In the genomic region with DNA sequence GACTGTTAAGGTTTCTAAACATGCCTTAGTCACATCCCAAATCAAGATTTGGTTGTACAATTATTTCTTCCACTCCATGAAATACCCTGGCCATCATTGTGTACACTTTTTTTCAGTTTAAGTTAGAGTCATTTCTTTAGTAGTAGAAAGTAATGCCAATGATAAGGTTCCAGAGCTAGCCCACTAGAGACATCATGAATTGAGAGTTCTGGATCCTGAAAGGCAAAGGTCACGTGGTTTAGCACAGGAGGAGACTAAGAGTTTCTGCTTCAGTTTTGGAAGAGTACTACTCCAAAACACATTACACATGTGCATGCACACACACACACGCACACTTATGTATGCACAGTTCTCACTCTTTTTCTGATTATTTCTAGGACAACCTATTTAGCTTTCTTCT, we compare ENCODE assay signal across 20 cellular contexts. TPM values are rescaled to one million over a fixed set of nuclear protein-coding genes. Genes with fewer than 3 reads are reported as not detected.
A peak's percentile ranks its signal among the peaks of the same experiment; 100 is the strongest.
DNase-seq lines count a peak whose midpoint lies in the region; ATAC-seq, FAIRE-seq and TF ChIP-seq lines count a peak whose summit lies in the region.
"Had no signal": no experiment of that assay in that cellular context is flagged by ENCODE, and none has a peak within 500 bp of the region (broad histone marks: within the 10 kb centered on the region; RNA-seq: fewer than 3 reads in every experiment).

No MANE protein-coding gene starts in this region.

- RAD21 ChIA-PET in HCT116 (lab: Charles Lee; ENCODE audit: low non-redundant PET in 1 of 2, low total read pairs in 2 of 2, uncharacterized antibody in 2 of 2, unreplicated experiment in 2 of 2) = no interaction called here

- no peak overlapping the region for H3K4me3 Mint-ChIP-seq in activated T-helper 17 cell treated with anti-CD3 and anti-CD28 coated beads, Interleukin-2, amount 50 U/mL, for 72 hours
- H3K4me3 Mint-ChIP-seq: CD4-positive, alpha-beta T cell; GM23338; HFFc6 had no signal

- no peak for TF ChIP-seq CTCF in HepG2 (CRISPR knock-in tag; IDR thresholded peaks at IDR 0.05)
- TF ChIP-seq CTCF in right lobe of liver (IDR thresholded peaks at IDR 0.05) = no peak
- TF ChIP-seq CTCF in HCT116 (IDR thresholded peaks at IDR 0.05 in 2 of 3, conservative IDR thresholded peaks at IDR 0.05 in 1 of 3; ENCODE audit: borderline replicate concordance in 1 of 3, insufficient read depth in 1 of 3, low read depth in 2 of 3, low read length in 2 of 3) = no peak

- no peak overlapping the region for H3K9ac ChIP-seq in HepG2 (ENCODE audit: insufficient read depth, low read depth, low read length)
- no peak overlapping the region for H3K9ac ChIP-seq in HCT116 (ENCODE audit: low read length)

- CTCF ChIA-PET in HepG2 (lab: Yijun Ruan, JAX; ENCODE audit: low intra/inter-chr PET ratio, low total read pairs) (no interaction called here), HCT116 (lab: Charles Lee) (no interaction called here)

- ATAC-seq in HepG2 (no peak), right lobe of liver (no peak), HCT116 (no peak), GM21390 (IDR thresholded peaks at IDR 0.05; ENCODE audit: unreplicated experiment) (no peak)
- no peak for ATAC-seq in activated T-helper 17 cell treated with anti-CD3 and anti-CD28 coated beads, Interleukin-2, amount 50 U/mL, for 72 hours (replicated peaks)
- ATAC-seq: GM23338 had no signal

- in situ Hi-C loops in HepG2 (cut with HindIII; ENCODE audit: extremely low pct_ligation_motif_present, low pct_unique_long_range_greater_than_20kb) = no loop called here

- no TSS peak for BruUV-seq in HepG2 (replicated peaks; lab: Mats Ljungman, UMichigan)
- no TSS peak for BruUV-seq in HCT116 (replicated peaks; lab: Mats Ljungman, UMichigan)

- H3K79me2 ChIP-seq in HepG2 (ENCODE audit: insufficient read depth, low read length) (no peaks in the 10 kb centered on the region), HCT116 (ENCODE audit: insufficient read depth, low read length) (no peaks in the 10 kb centered on the region)

- H3K9me3 Mint-ChIP-seq in activated T-helper 17 cell treated with anti-CD3 and anti-CD28 coated beads, Interleukin-2, amount 50 U/mL, for 72 hours = no peaks in the 10 kb centered on the region
- H3K9me3 Mint-ChIP-seq: CD4-positive, alpha-beta T cell; GM23338; HFFc6 had no signal

- intact Hi-C loops in HepG2 (cut with micrococcal nuclease; ENCODE audit: unreplicated experiment) (no loop called here), right lobe of liver (cut with DNase I) (no loop called here), HCT116 (cut with micrococcal nuclease) (no loop called here)

- peak overlapping the region; percentile 1 for H3K27ac Mint-ChIP-seq in activated T-helper 17 cell treated with anti-CD3 and anti-CD28 coated beads, Interleukin-2, amount 50 U/mL, for 72 hours
- H3K27ac Mint-ChIP-seq: CD4-positive, alpha-beta T cell; GM23338; HFFc6 had no signal

- H2AFZ ChIP-seq in HepG2 (ENCODE audit: low read length) = no peak overlapping the region
- peak overlapping the region; percentile 6 for H2AFZ ChIP-seq in HCT116 (ENCODE audit: low read depth, low read length, poor library complexity, severe bottlenecking)
- H2AFZ ChIP-seq: GM23338 had no signal

- 26% methylated on average over 2 of the region's 2 CpGs for WGBS in HepG2 (ENCODE audit: low lambda C conversion rate)
- 69% methylated on average over 2 of the region's 2 CpGs for WGBS in right lobe of liver (ENCODE audit: insufficient coverage, low coverage, low lambda C conversion rate, missing lambda C conversion rate)

- H3K4me1 ChIP-seq in HepG2 (ENCODE audit: insufficient read depth, low read length) (peaks cover 6% of the 10 kb centered on the region; the same call in 1 of the 2 replicates), right lobe of liver (no peaks in the 10 kb centered on the region), HCT116 (ENCODE audit: control insufficient read depth in 1 of 2, insufficient read depth in 2 of 2, low read length in 2 of 2) (peaks cover 0 to 10% of the 10 kb centered on the region in 2 experiments; a peak in 2 of 4 replicates)
- H3K4me1 ChIP-seq: Caco-2 had no signal

- H3K4me1 Mint-ChIP-seq in activated T-helper 17 cell treated with anti-CD3 and anti-CD28 coated beads, Interleukin-2, amount 50 U/mL, for 72 hours = peaks cover 5% of the 10 kb centered on the region

- H3K36me3 ChIP-seq in HepG2 (replicated peaks in 1 of 2; ENCODE audit: control insufficient read depth in 1 of 2, insufficient read depth in 2 of 2, low read length in 2 of 2) (no peaks in the 10 kb centered on the region), right lobe of liver (no peaks in the 10 kb centered on the region), HCT116 (ENCODE audit: control insufficient read depth in 1 of 2, insufficient read depth in 2 of 2, low read length in 2 of 2) (no peaks in the 10 kb centered on the region)

- no peak for DNase-seq in HepG2 (ENCODE audit: low spot score)
- no peak for DNase-seq in right lobe of liver
- no peak for DNase-seq in HCT116 (ENCODE audit: low read depth, low spot score)
- no peak for DNase-seq in NCI-H82 (lab: John Stamatoyannopoulos, UW)
- DNase-seq: ACHN; Caco-2; CD4-positive, alpha-beta T cell; GDM1; HCEC 1CT; HFFc6 had no signal

- H3K36me3 Mint-ChIP-seq in activated T-helper 17 cell treated with anti-CD3 and anti-CD28 coated beads, Interleukin-2, amount 50 U/mL, for 72 hours (ENCODE audit: low read depth) = peaks cover 6% of the 10 kb centered on the region

- TF ChIP-seq POLR2A in HepG2 (IDR thresholded peaks at IDR 0.05; ENCODE audit: insufficient read depth in 1 of 2, low read depth in 2 of 2, low read length in 2 of 2) (no peak), right lobe of liver (IDR thresholded peaks at IDR 0.05) (no peak), HCT116 (IDR thresholded peaks at IDR 0.05; ENCODE audit: borderline replicate concordance, extremely low read depth, insufficient read depth, insufficient read length) (no peak)

- no peaks in the 10 kb centered on the region; a peak in 1 of 5 replicates for H3K27me3 ChIP-seq in HepG2 (ENCODE audit: control insufficient read depth in 1 of 2, insufficient read depth in 2 of 2, low read length in 2 of 2)
- no peaks in the 10 kb centered on the region for H3K27me3 ChIP-seq in right lobe of liver
- H3K27me3 ChIP-seq in HCT116 (ENCODE audit: insufficient read depth, low read length) = no peaks in the 10 kb centered on the region

- H3K27ac ChIP-seq in HepG2 (ENCODE audit: extremely low read length, insufficient read depth, low read length) (no peak overlapping the region), right lobe of liver (no peak overlapping the region), HCT116 (ENCODE audit: low read depth, low read length) (no peak overlapping the region)
- H3K27ac ChIP-seq: C4-2B had no signal

- H3K4me2 ChIP-seq in HepG2 (ENCODE audit: low read depth, low read length) = no peak overlapping the region
- no peak overlapping the region for H3K4me2 ChIP-seq in HCT116 (ENCODE audit: low read length)
- H3K4me2 ChIP-seq: GM23338 had no signal

- H3K4me3 ChIP-seq in HepG2 (replicated peaks in 1 of 3; ENCODE audit: insufficient read depth in 1 of 3, low read depth in 2 of 3, low read length in 3 of 3) = no peak overlapping the region
- H3K4me3 ChIP-seq in right lobe of liver = no peak overlapping the region
- H3K4me3 ChIP-seq in HCT116 (replicated peaks in 1 of 2; ENCODE audit: low read depth in 1 of 2, low read length in 2 of 2) = no peak overlapping the region
- H3K4me3 ChIP-seq: GM23338 had no signal

- H3K9me2 ChIP-seq in HCT116 (ENCODE audit: insufficient read depth) = no peaks in the 10 kb centered on the region

- TF ChIP-seq RAD21 in HepG2 (CRISPR knock-in tag; IDR thresholded peaks at IDR 0.05) (no peak), HCT116 (IDR thresholded peaks at IDR 0.05; ENCODE audit: low read depth) (no peak)

- FAIRE-seq in HepG2 (lab: Jason Lieb, UNC) = no peak
- FAIRE-seq: A204.1, D721Med, GM12892, GM18507, H54, HTR-8/SVneo had no signal

- H4K20me1 ChIP-seq in HepG2 (ENCODE audit: insufficient read depth, low read length) (no peaks in the 10 kb centered on the region), HCT116 (ENCODE audit: insufficient read depth) (no peaks in the 10 kb centered on the region)

- POLR2A ChIA-PET in HepG2 (lab: Yijun Ruan, JAX) (no interaction called here), HCT116 (lab: Charles Lee) (no interaction called here)

- no peaks in the 10 kb centered on the region for H3K9me3 ChIP-seq in HepG2 (ENCODE audit: low read length)
- H3K9me3 ChIP-seq in right lobe of liver = no peaks in the 10 kb centered on the region
- H3K9me3 ChIP-seq in HCT116 (ENCODE audit: control insufficient read depth in 1 of 2, insufficient read depth in 1 of 2, low read depth in 1 of 2, low read length in 2 of 2) = no peaks in the 10 kb centered on the region
- H3K9me3 ChIP-seq: Caco-2 had no signal

- TF ChIP-seq EP300 in HepG2 (IDR thresholded peaks at IDR 0.05; ENCODE audit: low read depth in 2 of 2, low read length in 2 of 2) = no peak
- no peak for TF ChIP-seq EP300 in HepG2 (CRISPR knock-in tag; IDR thresholded peaks at IDR 0.05; ENCODE audit: borderline replicate concordance)

- no peaks in the 10 kb centered on the region for H3K27me3 Mint-ChIP-seq in activated T-helper 17 cell treated with anti-CD3 and anti-CD28 coated beads, Interleukin-2, amount 50 U/mL, for 72 hours
- H3K27me3 Mint-ChIP-seq: CD4-positive, alpha-beta T cell had no signal

RNA-seq across cellular contexts. Expression of a gene that starts 4.8 kb away (rescaled TPM):
- total RNA-seq in HepG2 (2016; rRNA removed; fragmentation: Illumina TruSeq; extraction: Trizol) = 46.5 and 90.9 TPM in 2 replicates
- 3.4 and 4.6 TPM in 2 replicates for total RNA-seq in HepG2 (2016; cell fraction: cytosol; rRNA removed; fragmentation: Illumina TruSeq; extraction: Trizol; ENCODE audit: low read depth)
- total RNA-seq in HepG2 (2016; cell fraction: insoluble cytoplasmic fraction; rRNA removed; fragmentation: Illumina TruSeq; extraction: Trizol) = 43.6 and 92.7 TPM in 2 replicates
- 8.6 and 12.6 TPM in 2 replicates for total RNA-seq in HepG2 (2016; cell fraction: membrane; rRNA removed; fragmentation: Illumina TruSeq; extraction: Trizol)
- total RNA-seq in HepG2 (2016; cell fraction: nucleus; rRNA removed; fragmentation: Illumina TruSeq; extraction: Trizol) = 268 and 291 TPM in 2 replicates
- 49.2 and 60.6 TPM in 2 replicates for polyA plus RNA-seq in HepG2 (2011; rRNA removed)
- 8.1 and 8.6 TPM in 2 replicates for polyA plus RNA-seq in HepG2 (2011; cell fraction: cytosol; rRNA removed)
- 117 and 132 TPM in 2 replicates for polyA plus RNA-seq in HepG2 (2011; cell fraction: nucleus; rRNA removed)
- polyA plus RNA-seq in HepG2 (2012) = 30.0 and 51.7 TPM in 2 replicates
- polyA plus RNA-seq in HepG2 (2016; cell fraction: cytosol; fragmentation: Illumina TruSeq; extraction: Trizol; ENCODE audit: low read depth) = 0.93 and 1.2 TPM in 2 replicates
- 40.2 and 41.5 TPM in 2 replicates for polyA plus RNA-seq in HepG2 (2016; cell fraction: insoluble cytoplasmic fraction; fragmentation: Illumina TruSeq; extraction: Trizol; ENCODE audit: low read depth)
- 3.6 and 4.5 TPM in 2 replicates for polyA plus RNA-seq in HepG2 (2016; cell fraction: membrane; fragmentation: Illumina TruSeq; extraction: Trizol; ENCODE audit: low read depth)
- polyA plus RNA-seq in HepG2 (2016; cell fraction: nucleus; fragmentation: Illumina TruSeq; extraction: Trizol; ENCODE audit: insufficient read depth, low read depth) = 335 and 346 TPM in 2 replicates
- 74.5 and 94.2 TPM in 2 replicates for polyA minus RNA-seq in HepG2 (2011; rRNA and poly(A)+ RNA removed; ENCODE audit: low replicate concordance)
- polyA minus RNA-seq in HepG2 (2011; cell fraction: cytosol; rRNA and poly(A)+ RNA removed) = 10.0 and 13.3 TPM in 2 replicates
- 404 and 556 TPM in 2 replicates for polyA minus RNA-seq in HepG2 (2011; cell fraction: nucleus; rRNA and poly(A)+ RNA removed)
- 10 to 100 TPM; 20.9 to 44.4 (median 34.2) TPM for total RNA-seq in right lobe of liver
- 65.6 TPM for total RNA-seq in HCT116 (2021; ENCODE audit: unreplicated experiment)
- polyA plus RNA-seq in HCT116 (2012) = 26.4 and 26.8 TPM in 2 replicates
- total RNA-seq in activated T-helper 17 cell treated with anti-CD3 and anti-CD28 coated beads, Interleukin-2, amount 50 U/mL, for 72 hours = 10 to 100 TPM; 60.0 to 72.4 TPM
